In the genomic region with DNA sequence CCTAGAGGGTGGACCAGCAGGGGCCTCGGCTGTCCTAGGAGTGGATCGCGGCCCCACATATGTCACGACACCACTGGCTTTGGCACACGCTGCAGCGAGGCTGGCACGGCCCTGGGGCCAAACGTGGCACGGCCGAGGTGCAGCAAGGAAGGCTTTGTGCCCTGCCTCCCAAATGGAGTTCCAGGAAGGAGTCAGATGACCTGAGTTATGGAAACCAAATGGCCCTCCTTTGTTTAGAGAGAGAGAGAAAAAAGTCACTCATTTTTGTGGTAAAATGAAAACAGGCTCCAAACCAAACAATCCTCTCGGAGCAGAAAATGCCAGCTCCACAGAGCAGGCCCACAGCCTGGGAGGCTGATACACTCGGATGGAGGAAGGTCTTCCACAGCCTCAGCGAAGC, we compare ENCODE assay signal across 1 cellular context.
TF ChIP-seq lines count a peak whose summit lies in the region.

No MANE protein-coding gene starts in this region.

TF ChIP-seq in K562, 482 proteins besides CTCF, POLR2A, EP300 and RAD21:
- TF ChIP-seq, protein P1, sequence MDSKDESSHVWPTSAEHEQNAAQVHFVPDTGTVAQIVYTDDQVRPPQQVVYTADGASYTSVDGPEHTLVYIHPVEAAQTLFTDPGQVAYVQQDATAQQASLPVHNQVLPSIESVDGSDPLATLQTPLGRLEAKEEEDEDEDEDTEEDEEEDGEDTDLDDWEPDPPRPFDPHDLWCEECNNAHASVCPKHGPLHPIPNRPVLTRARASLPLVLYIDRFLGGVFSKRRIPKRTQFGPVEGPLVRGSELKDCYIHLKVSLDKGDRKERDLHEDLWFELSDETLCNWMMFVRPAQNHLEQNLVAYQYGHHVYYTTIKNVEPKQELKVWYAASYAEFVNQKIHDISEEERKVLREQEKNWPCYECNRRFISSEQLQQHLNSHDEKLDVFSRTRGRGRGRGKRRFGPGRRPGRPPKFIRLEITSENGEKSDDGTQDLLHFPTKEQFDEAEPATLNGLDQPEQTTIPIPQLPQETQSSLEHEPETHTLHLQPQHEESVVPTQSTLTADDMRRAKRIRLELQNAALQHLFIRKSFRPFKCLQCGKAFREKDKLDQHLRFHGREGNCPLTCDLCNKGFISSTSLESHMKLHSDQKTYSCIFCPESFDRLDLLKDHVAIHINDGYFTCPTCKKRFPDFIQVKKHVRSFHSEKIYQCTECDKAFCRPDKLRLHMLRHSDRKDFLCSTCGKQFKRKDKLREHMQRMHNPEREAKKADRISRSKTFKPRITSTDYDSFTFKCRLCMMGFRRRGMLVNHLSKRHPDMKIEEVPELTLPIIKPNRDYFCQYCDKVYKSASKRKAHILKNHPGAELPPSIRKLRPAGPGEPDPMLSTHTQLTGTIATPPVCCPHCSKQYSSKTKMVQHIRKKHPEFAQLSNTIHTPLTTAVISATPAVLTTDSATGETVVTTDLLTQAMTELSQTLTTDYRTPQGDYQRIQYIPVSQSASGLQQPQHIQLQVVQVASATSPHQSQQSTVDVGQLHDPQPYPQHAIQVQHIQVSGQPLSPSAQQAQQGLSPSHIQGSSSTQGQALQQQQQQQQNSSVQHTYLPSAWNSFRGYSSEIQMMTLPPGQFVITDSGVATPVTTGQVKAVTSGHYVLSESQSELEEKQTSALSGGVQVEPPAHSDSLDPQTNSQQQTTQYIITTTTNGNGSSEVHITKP (IDR thresholded peaks at IDR 0.05; ENCODE audit: partially characterized antibody): no peak
- TF ChIP-seq, protein P2, sequence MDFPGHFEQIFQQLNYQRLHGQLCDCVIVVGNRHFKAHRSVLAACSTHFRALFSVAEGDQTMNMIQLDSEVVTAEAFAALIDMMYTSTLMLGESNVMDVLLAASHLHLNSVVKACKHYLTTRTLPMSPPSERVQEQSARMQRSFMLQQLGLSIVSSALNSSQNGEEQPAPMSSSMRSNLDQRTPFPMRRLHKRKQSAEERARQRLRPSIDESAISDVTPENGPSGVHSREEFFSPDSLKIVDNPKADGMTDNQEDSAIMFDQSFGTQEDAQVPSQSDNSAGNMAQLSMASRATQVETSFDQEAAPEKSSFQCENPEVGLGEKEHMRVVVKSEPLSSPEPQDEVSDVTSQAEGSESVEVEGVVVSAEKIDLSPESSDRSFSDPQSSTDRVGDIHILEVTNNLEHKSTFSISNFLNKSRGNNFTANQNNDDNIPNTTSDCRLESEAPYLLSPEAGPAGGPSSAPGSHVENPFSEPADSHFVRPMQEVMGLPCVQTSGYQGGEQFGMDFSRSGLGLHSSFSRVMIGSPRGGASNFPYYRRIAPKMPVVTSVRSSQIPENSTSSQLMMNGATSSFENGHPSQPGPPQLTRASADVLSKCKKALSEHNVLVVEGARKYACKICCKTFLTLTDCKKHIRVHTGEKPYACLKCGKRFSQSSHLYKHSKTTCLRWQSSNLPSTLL (IDR thresholded peaks at IDR 0.05): no peak
- TF ChIP-seq ZBTB17 (CRISPR knock-in tag; IDR thresholded peaks at IDR 0.05) (no peak), YBX1 (IDR thresholded peaks at IDR 0.05) (no peak), NONO (IDR thresholded peaks at IDR 0.05; ENCODE audit: low read depth in 2 of 2, low read length in 1 of 2) (no peak), SRSF3 (IDR thresholded peaks at IDR 0.05; ENCODE audit: insufficient read depth, low read length) (no peak), ZNF561 (CRISPR knock-in tag; conservative IDR thresholded peaks at IDR 0.05) (no peak), HDAC8 (tag; IDR thresholded peaks at IDR 0.05) (no peak), MEIS2 (IDR thresholded peaks at IDR 0.05; ENCODE audit: partially characterized antibody) (no peak), ZNF764 (CRISPR knock-in tag; IDR thresholded peaks at IDR 0.05; ENCODE audit: low read depth) (no peak), SMAD1 (IDR thresholded peaks at IDR 0.05; ENCODE audit: low read depth, low read length, partially characterized antibody) (no peak), ZNF431 (CRISPR knock-in tag; IDR thresholded peaks at IDR 0.05) (no peak)
- TF ChIP-seq, protein P3, sequence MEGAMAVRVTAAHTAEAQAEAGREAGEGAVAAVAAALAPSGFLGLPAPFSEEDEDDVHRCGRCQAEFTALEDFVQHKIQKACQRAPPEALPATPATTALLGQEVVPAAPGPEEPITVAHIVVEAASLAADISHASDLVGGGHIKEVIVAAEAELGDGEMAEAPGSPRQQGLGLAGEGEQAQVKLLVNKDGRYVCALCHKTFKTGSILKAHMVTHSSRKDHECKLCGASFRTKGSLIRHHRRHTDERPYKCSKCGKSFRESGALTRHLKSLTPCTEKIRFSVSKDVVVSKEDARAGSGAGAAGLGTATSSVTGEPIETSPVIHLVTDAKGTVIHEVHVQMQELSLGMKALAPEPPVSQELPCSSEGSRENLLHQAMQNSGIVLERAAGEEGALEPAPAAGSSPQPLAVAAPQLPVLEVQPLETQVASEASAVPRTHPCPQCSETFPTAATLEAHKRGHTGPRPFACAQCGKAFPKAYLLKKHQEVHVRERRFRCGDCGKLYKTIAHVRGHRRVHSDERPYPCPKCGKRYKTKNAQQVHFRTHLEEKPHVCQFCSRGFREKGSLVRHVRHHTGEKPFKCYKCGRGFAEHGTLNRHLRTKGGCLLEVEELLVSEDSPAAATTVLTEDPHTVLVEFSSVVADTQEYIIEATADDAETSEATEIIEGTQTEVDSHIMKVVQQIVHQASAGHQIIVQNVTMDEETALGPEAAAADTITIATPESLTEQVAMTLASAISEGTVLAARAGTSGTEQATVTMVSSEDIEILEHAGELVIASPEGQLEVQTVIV (CRISPR knock-in tag; IDR thresholded peaks at IDR 0.05; ENCODE audit: borderline replicate concordance): no peak
- TF ChIP-seq, protein P4, sequence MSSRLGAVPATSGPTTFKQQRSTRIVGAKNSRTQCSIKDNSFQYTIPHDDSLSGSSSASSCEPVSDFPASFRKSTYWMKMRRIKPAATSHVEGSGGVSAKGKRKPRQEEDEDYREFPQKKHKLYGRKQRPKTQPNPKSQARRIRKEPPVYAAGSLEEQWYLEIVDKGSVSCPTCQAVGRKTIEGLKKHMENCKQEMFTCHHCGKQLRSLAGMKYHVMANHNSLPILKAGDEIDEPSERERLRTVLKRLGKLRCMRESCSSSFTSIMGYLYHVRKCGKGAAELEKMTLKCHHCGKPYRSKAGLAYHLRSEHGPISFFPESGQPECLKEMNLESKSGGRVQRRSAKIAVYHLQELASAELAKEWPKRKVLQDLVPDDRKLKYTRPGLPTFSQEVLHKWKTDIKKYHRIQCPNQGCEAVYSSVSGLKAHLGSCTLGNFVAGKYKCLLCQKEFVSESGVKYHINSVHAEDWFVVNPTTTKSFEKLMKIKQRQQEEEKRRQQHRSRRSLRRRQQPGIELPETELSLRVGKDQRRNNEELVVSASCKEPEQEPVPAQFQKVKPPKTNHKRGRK (tag; IDR thresholded peaks at IDR 0.05): no peak
